9 cellular contexts compared by ENCODE assay signal in the genomic region with DNA sequence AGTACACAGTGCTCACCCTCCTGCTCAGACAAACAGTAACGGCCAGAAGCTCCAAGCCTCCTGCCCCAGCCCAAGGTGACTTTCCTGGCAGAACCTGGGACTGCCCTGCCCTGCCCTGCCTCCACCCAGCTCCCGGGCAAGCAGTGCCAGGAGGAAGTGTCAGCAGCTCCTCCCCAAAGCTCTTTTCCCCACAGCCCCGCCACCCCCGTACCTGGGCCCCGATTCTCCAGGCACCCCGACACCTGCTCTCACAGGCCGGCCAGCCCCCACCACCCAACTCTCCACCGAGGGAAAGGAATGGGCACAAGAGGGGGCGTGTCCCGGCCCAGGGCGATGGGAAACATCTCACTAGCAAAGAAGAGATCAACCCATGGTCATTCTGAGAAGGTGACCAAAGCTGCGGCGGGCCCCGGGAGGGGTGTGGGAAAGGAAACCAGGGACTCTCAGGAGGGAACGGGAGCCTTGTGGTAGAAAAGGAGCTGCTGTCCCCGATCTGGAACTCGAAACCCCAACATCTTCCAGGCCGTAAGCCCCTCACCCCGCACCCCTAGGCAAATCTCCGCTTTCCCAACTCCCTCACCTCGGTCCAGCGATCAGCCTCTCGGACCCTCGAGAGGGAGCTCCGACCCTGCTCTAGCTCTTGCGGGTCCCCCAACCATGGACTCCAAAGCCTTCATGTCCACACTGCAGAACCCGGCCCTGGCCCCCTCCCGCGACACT. TPM values are rescaled to one million over a fixed set of nuclear protein-coding genes. Genes with fewer than 3 reads are reported as not detected.
DNase-seq lines count a peak whose midpoint lies in the region; ATAC-seq and TF ChIP-seq lines count a peak whose summit lies in the region.
"Had no signal": no experiment of that assay in that cellular context is flagged by ENCODE, and none has a peak within 500 bp of the region (broad histone marks: within the 10 kb centered on the region; RNA-seq: fewer than 3 reads in every experiment).

No MANE protein-coding gene starts in this region.

- peaks cover 8% of the 10 kb centered on the region for H3K4me1 ChIP-seq in HEK293 (ENCODE audit: control insufficient read depth, insufficient read depth, low read length)
- H3K4me1 ChIP-seq in ascending aorta, result peaks cover 55 to 77% of the 10 kb centered on the region in 2 donors
- peaks cover 91% of the 10 kb centered on the region for H3K4me1 ChIP-seq in stomach smooth muscle (ENCODE audit: control insufficient read depth, insufficient read depth, low read length)

- no peak for TF ChIP-seq CTCF in HEK293 (tag by site-specific recombination; IDR thresholded peaks at IDR 0.05)
- TF ChIP-seq CTCF in ascending aorta (IDR thresholded peaks at IDR 0.05), result no peak

- DNase-seq in ascending aorta (ENCODE audit: low spot score in 2 of 2), result peak in 1 of 2 donors; percentile 81
- no peak for DNase-seq in NCI-H1105 treated with DMSO at 0.1 percent for 48 hours (lab: John Stamatoyannopoulos, UW)
- DNase-seq in NCI-H146 (lab: John Stamatoyannopoulos, UW), result no peak

- ATAC-seq in GM21360 (IDR thresholded peaks at IDR 0.05; ENCODE audit: unreplicated experiment) (no peak), GM18517 (IDR thresholded peaks at IDR 0.05; ENCODE audit: unreplicated experiment) (no peak)

- H3K9ac ChIP-seq in stomach smooth muscle (ENCODE audit: low read length in 2 of 2), result peak overlapping the region; percentile 66 to 69

- H3K36me3 ChIP-seq in HEK293 (ENCODE audit: control insufficient read depth in 2 of 2, insufficient read depth in 1 of 2, low read length in 2 of 2) (peaks cover 0 to 9% of the 10 kb centered on the region in 2 experiments; a peak in 1 of 3 replicates), ascending aorta (no peaks in the 10 kb centered on the region), stomach smooth muscle (ENCODE audit: control insufficient read depth in 2 of 2, insufficient read depth in 2 of 2, low read length in 2 of 2) (no peaks in the 10 kb centered on the region)

- CTCF ChIA-PET in HEK293 (lab: Yijun Ruan, JAX), result interaction anchor here (0.6 to 1.8 kb wide), 5 partner anchors 16 to 548 kb away, joined by 3 to 11 read pairs (median 4); no protein-coding TSS in a partner anchor

- H3K27me3 ChIP-seq in ascending aorta (no peaks in the 10 kb centered on the region), stomach smooth muscle (ENCODE audit: control insufficient read depth in 1 of 2, insufficient read depth in 2 of 2, low read length in 2 of 2) (no peaks in the 10 kb centered on the region)

- H3K9me3 ChIP-seq in HEK293 (ENCODE audit: control insufficient read depth, insufficient read depth, low read depth, low read length), result no peaks in the 10 kb centered on the region
- H3K9me3 ChIP-seq in ascending aorta, result no peaks in the 10 kb centered on the region
- H3K9me3 ChIP-seq in iPS-18c (ENCODE audit: control insufficient read depth, insufficient read depth, low read length), result no peaks in the 10 kb centered on the region
- no peaks in the 10 kb centered on the region for H3K9me3 ChIP-seq in stomach smooth muscle (ENCODE audit: control insufficient read depth in 2 of 2, low read length in 2 of 2)

- peak overlapping the region; percentile 67 for H3K4me3 ChIP-seq in HEK293 (ENCODE audit: low read depth, low read length)
- peak overlapping the region; percentile 69 to 85 for H3K4me3 ChIP-seq in ascending aorta
- peak overlapping the region; percentile 84 for H3K4me3 ChIP-seq in iPS-18c (ENCODE audit: insufficient read depth, low read depth, low read length)
- H3K4me3 ChIP-seq in stomach smooth muscle (ENCODE audit: low read length in 2 of 2), result peak overlapping the region; percentile 74 to 81

- H3K27ac ChIP-seq in HEK293 (ENCODE audit: extremely low read depth, low read depth, low read length) (peak overlapping the region; percentile 69; the same call in 1 of the 2 replicates), ascending aorta (peak overlapping the region; percentile 94 to 100), stomach smooth muscle (ENCODE audit: low read length) (peak overlapping the region; percentile 76)

- intact Hi-C loops in ascending aorta (cut with DNase I), result loop anchor here (2.0 to 5.0 kb wide), 2 partner anchors 15 to 137 kb away; no protein-coding TSS in a partner anchor

- POLR2A ChIA-PET in HEK293 (lab: Yijun Ruan, JAX), result interaction anchor here (0.9 to 1.9 kb wide), 4 partner anchors 23 to 135 kb away, joined by 3 to 6 read pairs (median 4); no protein-coding TSS in a partner anchor

TF ChIP-seq in HEK293, 187 proteins besides CTCF, POLR2A, EP300 and RAD21:
- 0 out of 2 replicates have a peak, but pooled peaks have one; percentile 43 for TF ChIP-seq ZBTB17 (tag by site-specific recombination; IDR thresholded peaks at IDR 0.05)
- TF ChIP-seq ZNF707 (tag by site-specific recombination; IDR thresholded peaks at IDR 0.05), result no peak

RNA-seq across cellular contexts. Expression of gene BCAR1, which starts 1.2 kb away (rescaled TPM):
- total RNA-seq in ascending aorta, result 243 TPM

RNA-seq across cellular contexts. Expression of gene CTRB1, which starts 31.5 kb away (rescaled TPM):
- not detected for total RNA-seq in ascending aorta
- total RNA-seq: LHCN-M2 had no signal

RNA-seq across cellular contexts. Expression of gene CTRB2, which starts 43.3 kb away (rescaled TPM):
- total RNA-seq in ascending aorta, result not detected
- total RNA-seq: LHCN-M2 had no signal
